Comparison of ENCODE assay signal across 9 cellular contexts in genomic region chr22:45554040-45554406, GRCh38. TPM values are rescaled to one million over a fixed set of nuclear protein-coding genes. Genes with fewer than 3 reads are reported as not detected.
DNase-seq lines count a peak whose midpoint lies in the region; ATAC-seq and TF ChIP-seq lines count a peak whose summit lies in the region.
"Had no signal": no experiment of that assay in that cellular context is flagged by ENCODE, and none has a peak within 500 bp of the region (broad histone marks: within the 10 kb centered on the region; RNA-seq: fewer than 3 reads in every experiment).

No MANE protein-coding gene starts in this region.

- H3K4me1 Mint-ChIP-seq in chondrocyte (ENCODE audit: low read depth) (peaks cover 61% of the 10 kb centered on the region), neural crest cell (peaks cover 26% of the 10 kb centered on the region)

- H3K27me3 Mint-ChIP-seq in chondrocyte (ENCODE audit: low read depth): no peaks in the 10 kb centered on the region
- H3K27me3 Mint-ChIP-seq in neural crest cell (ENCODE audit: low read depth): no peaks in the 10 kb centered on the region

- peak; percentile 61 for TF ChIP-seq CTCF in 22Rv1 (IDR thresholded peaks at IDR 0.05)
- no peak for TF ChIP-seq CTCF in LNCaP clone FGC (IDR thresholded peaks at IDR 0.05; ENCODE audit: control insufficient read depth, extremely low read depth, insufficient read depth)
- peak; percentile 18 for TF ChIP-seq CTCF in chondrocyte (IDR thresholded peaks at IDR 0.05)
- peak; percentile 11 for TF ChIP-seq CTCF in neural crest cell (conservative IDR thresholded peaks at IDR 0.05)

- H3K4me3 ChIP-seq in LNCaP clone FGC (ENCODE audit: low read depth, low read length) (0 out of 2 replicates have a peak overlapping the region, but pooled peaks have one; percentile 7), MG63 (no peak overlapping the region)

- H3K36me3 Mint-ChIP-seq in chondrocyte (ENCODE audit: low read depth) (peaks cover 20% of the 10 kb centered on the region), neural crest cell (ENCODE audit: low read depth) (peaks cover 54% of the 10 kb centered on the region)

- ATAC-seq in GM21717 (IDR thresholded peaks at IDR 0.05; ENCODE audit: unreplicated experiment) (no peak), HG03457 (IDR thresholded peaks at IDR 0.05; ENCODE audit: unreplicated experiment) (no peak), HG02884 (IDR thresholded peaks at IDR 0.05; ENCODE audit: unreplicated experiment) (no peak)

- DNase-seq in LNCaP clone FGC (ENCODE audit: low read depth) (no peak), chondrocyte (ENCODE audit: low spot score) (peak; percentile 69), neural crest cell (ENCODE audit: low read depth, low spot score) (no peak), MG63 (no peak)
- DNase-seq: NK-92 treated with Interleukin-12 subunit alpha and Interleukin-12 subunit beta, amount 100 ng/mL, for 24 hours had no signal

- H3K27ac Mint-ChIP-seq in chondrocyte (ENCODE audit: unreplicated experiment) (peak overlapping the region; percentile 87), neural crest cell (ENCODE audit: unreplicated experiment) (no peak overlapping the region)

- H3K27ac ChIP-seq in 22Rv1: peak overlapping the region; percentile 37

- peaks cover 50% of the 10 kb centered on the region for H3K36me3 ChIP-seq in MG63

- no peaks in the 10 kb centered on the region for H3K9me3 Mint-ChIP-seq in chondrocyte (ENCODE audit: low read depth)
- peaks cover 4% of the 10 kb centered on the region for H3K9me3 Mint-ChIP-seq in neural crest cell

- H3K27me3 ChIP-seq in MG63: no peaks in the 10 kb centered on the region

- H3K4me3 Mint-ChIP-seq in chondrocyte (ENCODE audit: unreplicated experiment) (peak overlapping the region; percentile 16), neural crest cell (no peak overlapping the region)

- no peaks in the 10 kb centered on the region for H3K9me3 ChIP-seq in MG63

RNA-seq across cellular contexts. Expression of gene FBLN1, which starts 51.3 kb away (rescaled TPM):
- total RNA-seq in chondrocyte: 127 to 186 TPM (median 183 TPM) in 3 replicates
- total RNA-seq in neural crest cell: 152 and 163 TPM in 2 replicates
- total RNA-seq in MG63 (2014; rRNA removed; shearing (Covaris generic); ENCODE audit: low replicate concordance): 42.9 and 91.9 TPM in 2 replicates
